Comparison of ENCODE assay signal across 31 cellular contexts in genomic region chr3:127258733-127259132, GRCh38. TPM values are rescaled to one million over a fixed set of nuclear protein-coding genes. Genes with fewer than 3 reads are reported as not detected.
"Had no signal": no experiment of that assay in that cellular context is flagged by ENCODE, and none has a peak within 500 bp of the region (broad histone marks: within the 10 kb centered on the region; RNA-seq: fewer than 3 reads in every experiment).

No MANE protein-coding gene starts in this region.

- H3K9me3 ChIP-seq: esophagus muscularis mucosa, gastrocnemius medialis, heart right ventricle, left lung, lower lobe of right lung, mucosa of descending colon had no signal

- FAIRE-seq: colon, endothelial cell of umbilical vein, islet of Langerhans, keratinocyte had no signal

- H3K27ac ChIP-seq: coronary artery, dorsolateral prefrontal cortex, esophagus muscularis mucosa, gastrocnemius medialis, heart right ventricle, left lung, lower lobe of right lung had no signal

- H3K36me3 ChIP-seq: esophagus muscularis mucosa, gastrocnemius medialis, heart right ventricle, left lung, lower lobe of right lung had no signal

- H3K4me1 ChIP-seq: esophagus muscularis mucosa, gastrocnemius medialis, heart right ventricle, left lung, lower lobe of right lung had no signal

- DNase-seq: dermis blood vessel endothelial cell; dorsolateral prefrontal cortex; effector CD4-positive, alpha-beta T cell; effector memory CD4-positive, alpha-beta T cell; foreskin fibroblast; foreskin melanocyte; gastrocnemius medialis; glutamatergic neuron; head of caudate nucleus; heart right ventricle; hippocampal formation; left cardiac atrium; left lung; left ventricle myocardium superior; lower lobe of right lung; mesenchymal stem cell; mucosa of descending colon had no signal

- ATAC-seq: heart right ventricle, left cardiac atrium, left lung, left ventricle myocardium superior, lower lobe of right lung, mucosa of descending colon had no signal

- H3K27me3 ChIP-seq: dorsolateral prefrontal cortex, gastrocnemius medialis, left lung had no signal

- H3K4me3 ChIP-seq: coronary artery, dorsolateral prefrontal cortex, esophagus muscularis mucosa, gastrocnemius medialis, heart right ventricle, left lung, lower lobe of right lung, mucosa of descending colon had no signal

RNA-seq across cellular contexts. Expression of gene PRR20G, which starts 29.1 kb away (rescaled TPM):
- total RNA-seq: cerebellum, dermis blood vessel endothelial cell, dorsolateral prefrontal cortex, endothelial cell of umbilical vein, epithelial cell of proximal tubule, esophagus muscularis mucosa, gastrocnemius medialis, glomerular endothelial cell, heart right ventricle, left cardiac atrium, left lung, left ventricle myocardium superior, lower leg skin, lower lobe of right lung, lung microvascular endothelial cell, mesenteric fat pad, mesothelial cell of epicardium, mucosa of descending colon had no signal
- polyA plus RNA-seq: endothelial cell of umbilical vein, esophagus, heart right ventricle, keratinocyte had no signal
